32 cellular contexts compared by ENCODE assay signal in the genomic region with DNA sequence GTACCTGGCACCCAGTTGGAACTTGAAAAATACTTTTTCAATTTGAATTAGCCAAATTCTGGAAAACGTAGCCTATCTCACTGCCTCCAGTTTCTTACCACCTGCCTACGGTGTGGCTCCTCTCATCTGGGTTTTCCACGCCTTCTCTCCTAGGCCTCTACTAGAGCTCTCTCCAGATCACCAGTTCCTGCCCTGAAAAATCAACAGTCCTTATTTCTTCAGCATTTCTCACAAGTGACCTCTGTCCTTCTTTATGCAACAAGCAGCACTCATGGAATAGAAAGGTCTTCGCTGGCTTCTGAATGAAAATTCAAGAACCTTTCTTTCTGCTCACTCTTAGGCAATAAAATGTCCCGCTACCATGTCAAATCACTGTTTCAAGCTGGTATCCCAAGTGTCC.
"Had no signal": no experiment of that assay in that cellular context is flagged by ENCODE, and none has a peak within 500 bp of the region (broad histone marks: within the 10 kb centered on the region; RNA-seq: fewer than 3 reads in every experiment).

No MANE protein-coding gene starts in this region.

- H3K9me3 Mint-ChIP-seq: activated CD4-positive, alpha-beta memory T cell treated with anti-CD3 and anti-CD28 coated beads, Interleukin-2, amount 10 ng/mL, durations not matched to agents 7 days and 5 days; activated CD4-positive, alpha-beta T cell treated with anti-CD3 and anti-CD28 coated beads, Interleukin-2, amount 10 ng/mL, durations not matched to agents 24 days and 14 days; activated naive CD4-positive, alpha-beta T cell treated with anti-CD3 and anti-CD28 coated beads, Interleukin-2, amount 10 ng/mL, durations not matched to agents 7 days and 5 days; activated naive CD8-positive, alpha-beta T cell treated with anti-CD3 and anti-CD28 coated beads, Interleukin-2, amount 10 ng/mL, durations not matched to agents 7 days and 5 days; activated naive CD8-positive, alpha-beta T cell treated with anti-CD3 and anti-CD28 coated beads, Interleukin-2, amount 50 U/mL, for 24 hours; activated T-cell treated with anti-CD3 and anti-CD28 coated beads, Interleukin-2, amount 50 U/mL, for 24 hours; activated T-helper 2 cell treated with anti-CD3 and anti-CD28 coated beads, Interferon-gamma antibody, Interleukin-2, Interleukin-4, amounts not matched to agents 10 μg/mL and 5 μg/mL and 100 μg/mL, durations not matched to agents 14 hours and 24 hours and 36 hours; brain; central memory CD8-positive, alpha-beta T cell; T-cell; T-helper 2 cell treated with Interferon-gamma antibody and Interleukin-4, amounts not matched to agents 5 μg/mL and 100 μg/mL, for 36 hours had no signal

- H3K36me3 Mint-ChIP-seq: activated CD8-positive, alpha-beta memory T cell treated with anti-CD3 and anti-CD28 coated beads, Interleukin-2, amount 10 ng/mL, durations not matched to agents 7 days and 5 days; activated naive CD4-positive, alpha-beta T cell treated with anti-CD3 and anti-CD28 coated beads, Interleukin-2, amount 10 ng/mL, durations not matched to agents 7 days and 5 days; activated naive CD8-positive, alpha-beta T cell; activated naive CD8-positive, alpha-beta T cell treated with anti-CD3 and anti-CD28 coated beads, Interleukin-2, amount 10 ng/mL, durations not matched to agents 7 days and 5 days; brain; T-cell had no signal

- H3K4me1 Mint-ChIP-seq: activated CD4-positive, alpha-beta memory T cell treated with anti-CD3 and anti-CD28 coated beads, Interleukin-2, amount 10 ng/mL, durations not matched to agents 7 days and 5 days; activated CD8-positive, alpha-beta memory T cell treated with anti-CD3 and anti-CD28 coated beads, Interleukin-2, amount 10 ng/mL, durations not matched to agents 7 days and 5 days; activated naive CD4-positive, alpha-beta T cell treated with anti-CD3 and anti-CD28 coated beads, Interleukin-2, amount 10 ng/mL, durations not matched to agents 7 days and 5 days; activated naive CD8-positive, alpha-beta T cell treated with anti-CD3 and anti-CD28 coated beads, Interleukin-2, amount 10 ng/mL, durations not matched to agents 7 days and 5 days; activated naive CD8-positive, alpha-beta T cell treated with anti-CD3 and anti-CD28 coated beads, Interleukin-2, amount 50 U/mL, for 24 hours; central memory CD8-positive, alpha-beta T cell; T-cell had no signal

- DNase-seq: activated CD4-positive, alpha-beta memory T cell treated with anti-CD3 and anti-CD28 coated beads, Interleukin-2, amount 10 ng/mL, durations not matched to agents 7 days and 5 days; activated CD4-positive, alpha-beta T cell treated with anti-CD3 and anti-CD28 coated beads for 4 hours; activated CD4-positive, alpha-beta T cell treated with anti-CD3 and anti-CD28 coated beads, Interleukin-2, amount 10 ng/mL, durations not matched to agents 24 days and 14 days; activated CD4-positive, alpha-beta T cell treated with anti-CD3 and anti-CD28 coated beads, Interleukin-2, amount 50 U/mL, for 1 hour; activated CD4-positive, alpha-beta T cell treated with anti-CD3 and anti-CD28 coated beads, Interleukin-2, amount 50 U/mL, for 4 hours; activated CD4-positive, CD25-positive, alpha-beta regulatory T cell treated with anti-CD3 and anti-CD28 coated beads, Interleukin-2, amount 50 U/mL, for 72 hours; activated CD8-positive, alpha-beta memory T cell treated with anti-CD3 and anti-CD28 coated beads for 24 hours; activated CD8-positive, alpha-beta memory T cell treated with anti-CD3 and anti-CD28 coated beads, Interleukin-2, amount 10 ng/mL, durations not matched to agents 7 days and 5 days; activated CD8-positive, alpha-beta memory T cell treated with anti-CD3 and anti-CD28 coated beads, Interleukin-2, amount 50 U/mL, for 48 hours; activated CD8-positive, alpha-beta T cell treated with anti-CD3 and anti-CD28 coated beads, Interleukin-2, amount 10 ng/mL, durations not matched to agents 7 days and 5 days; activated effector memory CD4-positive, alpha-beta T cell treated with Interleukin-2 at 50 U/mL for 16 hours; activated gamma-delta T cell; activated naive CD4-positive, alpha-beta T cell treated with anti-CD3 and anti-CD28 coated beads, Interleukin-2, amount 10 ng/mL, durations not matched to agents 7 days and 5 days; activated naive CD4-positive, alpha-beta T cell treated with Interleukin-2 at 50 U/mL for 16 hours; activated naive CD8-positive, alpha-beta T cell treated with anti-CD3 and anti-CD28 coated beads, Interleukin-2, amount 10 ng/mL, durations not matched to agents 7 days and 5 days; activated naive CD8-positive, alpha-beta T cell treated with anti-CD3 and anti-CD28 coated beads, Interleukin-2, amount 50 U/mL, for 24 hours; activated T-cell treated with anti-CD3 and anti-CD28 coated beads, Interleukin-2, amount 50 U/mL, for 24 hours; activated T-cell treated with anti-CD3 and anti-CD28 coated beads, Interleukin-2, amount 50 U/mL, for 48 hours; amygdala; anterior cingulate cortex; caudate nucleus; cerebellar nuclear complex; T-cell; T-helper 2 cell; T-helper 9 cell had no signal

- H3K27ac Mint-ChIP-seq: activated CD4-positive, alpha-beta memory T cell treated with anti-CD3 and anti-CD28 coated beads, Interleukin-2, amount 10 ng/mL, durations not matched to agents 7 days and 5 days; activated CD4-positive, alpha-beta T cell treated with anti-CD3 and anti-CD28 coated beads, Interleukin-2, amount 10 ng/mL, durations not matched to agents 24 days and 14 days; activated CD8-positive, alpha-beta memory T cell treated with anti-CD3 and anti-CD28 coated beads, Interleukin-2, amount 10 ng/mL, durations not matched to agents 7 days and 5 days; activated CD8-positive, alpha-beta T cell treated with anti-CD3 and anti-CD28 coated beads, Interleukin-2, amount 10 ng/mL, durations not matched to agents 7 days and 5 days; activated naive CD4-positive, alpha-beta T cell treated with anti-CD3 and anti-CD28 coated beads, Interleukin-2, amount 10 ng/mL, durations not matched to agents 7 days and 5 days; activated naive CD8-positive, alpha-beta T cell; activated naive CD8-positive, alpha-beta T cell treated with anti-CD3 and anti-CD28 coated beads, Interleukin-2, amount 10 ng/mL, durations not matched to agents 7 days and 5 days; activated naive CD8-positive, alpha-beta T cell treated with anti-CD3 and anti-CD28 coated beads, Interleukin-2, amount 50 U/mL, for 24 hours; activated T-cell treated with anti-CD3 and anti-CD28 coated beads, Interleukin-2, amount 50 U/mL, for 24 hours; activated T-helper 2 cell treated with anti-CD3 and anti-CD28 coated beads, Interferon-gamma antibody, Interleukin-2, Interleukin-4, amounts not matched to agents 10 μg/mL and 5 μg/mL and 100 μg/mL, durations not matched to agents 14 hours and 24 hours and 36 hours; T-cell; T-helper 2 cell treated with Interferon-gamma antibody and Interleukin-4, amounts not matched to agents 5 μg/mL and 100 μg/mL, for 36 hours had no signal

- H3K4me3 Mint-ChIP-seq: activated CD4-positive, alpha-beta memory T cell treated with anti-CD3 and anti-CD28 coated beads, Interleukin-2, amount 10 ng/mL, durations not matched to agents 7 days and 5 days; activated CD4-positive, alpha-beta T cell treated with anti-CD3 and anti-CD28 coated beads, Interleukin-2, amount 10 ng/mL, durations not matched to agents 24 days and 14 days; activated CD8-positive, alpha-beta memory T cell treated with anti-CD3 and anti-CD28 coated beads, Interleukin-2, amount 10 ng/mL, durations not matched to agents 7 days and 5 days; activated CD8-positive, alpha-beta T cell treated with anti-CD3 and anti-CD28 coated beads, Interleukin-2, amount 10 ng/mL, durations not matched to agents 7 days and 5 days; activated naive CD4-positive, alpha-beta T cell treated with anti-CD3 and anti-CD28 coated beads, Interleukin-2, amount 10 ng/mL, durations not matched to agents 7 days and 5 days; activated naive CD8-positive, alpha-beta T cell; activated naive CD8-positive, alpha-beta T cell treated with anti-CD3 and anti-CD28 coated beads, Interleukin-2, amount 10 ng/mL, durations not matched to agents 7 days and 5 days; activated naive CD8-positive, alpha-beta T cell treated with anti-CD3 and anti-CD28 coated beads, Interleukin-2, amount 50 U/mL, for 24 hours; activated T-cell treated with anti-CD3 and anti-CD28 coated beads, Interleukin-2, amount 50 U/mL, for 24 hours; brain; central memory CD8-positive, alpha-beta T cell; T-cell; T-helper 2 cell treated with Interferon-gamma antibody and Interleukin-4, amounts not matched to agents 5 μg/mL and 100 μg/mL, for 36 hours had no signal

- ATAC-seq: activated CD8-positive, alpha-beta memory T cell treated with anti-CD3 and anti-CD28 coated beads, Interleukin-2, amount 10 ng/mL, durations not matched to agents 7 days and 5 days; activated CD8-positive, alpha-beta T cell treated with anti-CD3 and anti-CD28 coated beads, Interleukin-2, amount 10 ng/mL, durations not matched to agents 7 days and 5 days; activated naive CD8-positive, alpha-beta T cell treated with anti-CD3 and anti-CD28 coated beads, Interleukin-2, amount 50 U/mL, for 24 hours; T-cell had no signal

- H3K4me3 ChIP-seq: ascending aorta, cardiac muscle cell had no signal
